In the genomic region with DNA sequence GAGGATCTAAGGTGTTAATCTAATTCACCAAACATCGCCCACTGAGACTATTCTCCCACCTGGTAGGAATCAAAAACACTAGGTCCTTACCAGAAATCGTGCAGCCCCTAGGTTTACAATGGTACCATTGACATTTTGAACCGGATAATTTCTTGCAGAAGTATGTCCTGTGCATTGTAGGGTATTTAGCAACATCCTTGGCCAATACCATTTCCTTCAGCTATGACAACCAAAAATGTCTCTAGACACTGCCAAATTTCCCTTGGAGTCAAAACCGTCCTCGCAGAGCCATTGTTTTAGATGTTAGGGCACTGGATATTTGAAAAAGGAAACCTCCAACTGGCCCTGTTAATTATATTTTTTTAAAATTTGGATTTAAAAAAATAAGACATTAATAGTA, we compare ENCODE assay signal across 1 cellular context.
TF ChIP-seq lines count a peak whose summit lies in the region.

No MANE protein-coding gene starts in this region.

TF ChIP-seq in GM12878, 131 proteins besides CTCF, POLR2A, EP300 and RAD21 (continued from another document):
- TF ChIP-seq, protein P1, sequence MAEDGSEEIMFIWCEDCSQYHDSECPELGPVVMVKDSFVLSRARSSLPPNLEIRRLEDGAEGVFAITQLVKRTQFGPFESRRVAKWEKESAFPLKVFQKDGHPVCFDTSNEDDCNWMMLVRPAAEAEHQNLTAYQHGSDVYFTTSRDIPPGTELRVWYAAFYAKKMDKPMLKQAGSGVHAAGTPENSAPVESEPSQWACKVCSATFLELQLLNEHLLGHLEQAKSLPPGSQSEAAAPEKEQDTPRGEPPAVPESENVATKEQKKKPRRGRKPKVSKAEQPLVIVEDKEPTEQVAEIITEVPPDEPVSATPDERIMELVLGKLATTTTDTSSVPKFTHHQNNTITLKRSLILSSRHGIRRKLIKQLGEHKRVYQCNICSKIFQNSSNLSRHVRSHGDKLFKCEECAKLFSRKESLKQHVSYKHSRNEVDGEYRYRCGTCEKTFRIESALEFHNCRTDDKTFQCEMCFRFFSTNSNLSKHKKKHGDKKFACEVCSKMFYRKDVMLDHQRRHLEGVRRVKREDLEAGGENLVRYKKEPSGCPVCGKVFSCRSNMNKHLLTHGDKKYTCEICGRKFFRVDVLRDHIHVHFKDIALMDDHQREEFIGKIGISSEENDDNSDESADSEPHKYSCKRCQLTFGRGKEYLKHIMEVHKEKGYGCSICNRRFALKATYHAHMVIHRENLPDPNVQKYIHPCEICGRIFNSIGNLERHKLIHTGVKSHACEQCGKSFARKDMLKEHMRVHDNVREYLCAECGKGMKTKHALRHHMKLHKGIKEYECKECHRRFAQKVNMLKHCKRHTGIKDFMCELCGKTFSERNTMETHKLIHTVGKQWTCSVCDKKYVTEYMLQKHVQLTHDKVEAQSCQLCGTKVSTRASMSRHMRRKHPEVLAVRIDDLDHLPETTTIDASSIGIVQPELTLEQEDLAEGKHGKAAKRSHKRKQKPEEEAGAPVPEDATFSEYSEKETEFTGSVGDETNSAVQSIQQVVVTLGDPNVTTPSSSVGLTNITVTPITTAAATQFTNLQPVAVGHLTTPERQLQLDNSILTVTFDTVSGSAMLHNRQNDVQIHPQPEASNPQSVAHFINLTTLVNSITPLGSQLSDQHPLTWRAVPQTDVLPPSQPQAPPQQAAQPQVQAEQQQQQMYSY (CRISPR knock-in tag; IDR thresholded peaks at IDR 0.05): no peak
- no peak for TF ChIP-seq PAX5 (IDR thresholded peaks at IDR 0.05; ENCODE audit: borderline replicate concordance, low read depth, low read length)
- TF ChIP-seq MYC (IDR thresholded peaks at IDR 0.05; ENCODE audit: insufficient read depth, insufficient read length, insufficient replicate concordance, low read length, severe bottlenecking): no peak
- no peak for TF ChIP-seq SUZ12 (IDR thresholded peaks at IDR 0.05; ENCODE audit: unreplicated experiment)
- no peak for TF ChIP-seq PAX8 (IDR thresholded peaks at IDR 0.05)
- TF ChIP-seq SREBF2 (IDR thresholded peaks at IDR 0.05; ENCODE audit: low read length): no peak
- TF ChIP-seq HDAC6 (IDR thresholded peaks at IDR 0.05; ENCODE audit: unreplicated experiment): no peak
- TF ChIP-seq, protein P2, sequence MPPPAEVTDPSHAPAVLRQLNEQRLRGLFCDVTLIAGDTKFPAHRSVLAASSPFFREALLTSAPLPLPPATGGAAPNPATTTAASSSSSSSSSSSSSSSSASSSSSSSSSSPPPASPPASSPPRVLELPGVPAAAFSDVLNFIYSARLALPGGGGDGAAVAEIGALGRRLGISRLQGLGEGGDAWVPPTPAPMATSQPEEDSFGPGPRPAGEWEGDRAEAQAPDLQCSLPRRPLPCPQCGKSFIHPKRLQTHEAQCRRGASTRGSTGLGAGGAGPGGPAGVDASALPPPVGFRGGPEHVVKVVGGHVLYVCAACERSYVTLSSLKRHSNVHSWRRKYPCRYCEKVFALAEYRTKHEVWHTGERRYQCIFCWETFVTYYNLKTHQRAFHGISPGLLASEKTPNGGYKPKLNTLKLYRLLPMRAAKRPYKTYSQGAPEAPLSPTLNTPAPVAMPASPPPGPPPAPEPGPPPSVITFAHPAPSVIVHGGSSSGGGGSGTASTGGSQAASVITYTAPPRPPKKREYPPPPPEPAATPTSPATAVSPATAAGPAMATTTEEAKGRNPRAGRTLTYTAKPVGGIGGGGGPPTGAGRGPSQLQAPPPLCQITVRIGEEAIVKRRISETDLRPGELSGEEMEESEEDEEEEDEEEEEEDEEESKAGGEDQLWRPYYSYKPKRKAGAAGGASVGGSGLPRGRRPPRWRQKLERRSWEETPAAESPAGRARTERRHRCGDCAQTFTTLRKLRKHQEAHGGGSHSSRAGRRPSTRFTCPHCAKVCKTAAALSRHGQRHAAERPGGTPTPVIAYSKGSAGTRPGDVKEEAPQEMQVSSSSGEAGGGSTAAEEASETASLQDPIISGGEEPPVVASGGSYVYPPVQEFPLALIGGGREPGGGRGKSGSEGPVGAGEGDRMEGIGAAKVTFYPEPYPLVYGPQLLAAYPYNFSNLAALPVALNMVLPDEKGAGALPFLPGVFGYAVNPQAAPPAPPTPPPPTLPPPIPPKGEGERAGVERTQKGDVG (CRISPR knock-in tag; IDR thresholded peaks at IDR 0.05): no peak
- TF ChIP-seq, protein P3, sequence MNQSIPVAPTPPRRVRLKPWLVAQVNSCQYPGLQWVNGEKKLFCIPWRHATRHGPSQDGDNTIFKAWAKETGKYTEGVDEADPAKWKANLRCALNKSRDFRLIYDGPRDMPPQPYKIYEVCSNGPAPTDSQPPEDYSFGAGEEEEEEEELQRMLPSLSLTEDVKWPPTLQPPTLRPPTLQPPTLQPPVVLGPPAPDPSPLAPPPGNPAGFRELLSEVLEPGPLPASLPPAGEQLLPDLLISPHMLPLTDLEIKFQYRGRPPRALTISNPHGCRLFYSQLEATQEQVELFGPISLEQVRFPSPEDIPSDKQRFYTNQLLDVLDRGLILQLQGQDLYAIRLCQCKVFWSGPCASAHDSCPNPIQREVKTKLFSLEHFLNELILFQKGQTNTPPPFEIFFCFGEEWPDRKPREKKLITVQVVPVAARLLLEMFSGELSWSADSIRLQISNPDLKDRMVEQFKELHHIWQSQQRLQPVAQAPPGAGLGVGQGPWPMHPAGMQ (IDR thresholded peaks at IDR 0.05; ENCODE audit: borderline replicate concordance): no peak
- TF ChIP-seq POLR2AphosphoS2 (IDR thresholded peaks at IDR 0.05; ENCODE audit: low read depth, low read length): no peak
